Comparison of ENCODE assay signal across 1 cellular context in the genomic region with DNA sequence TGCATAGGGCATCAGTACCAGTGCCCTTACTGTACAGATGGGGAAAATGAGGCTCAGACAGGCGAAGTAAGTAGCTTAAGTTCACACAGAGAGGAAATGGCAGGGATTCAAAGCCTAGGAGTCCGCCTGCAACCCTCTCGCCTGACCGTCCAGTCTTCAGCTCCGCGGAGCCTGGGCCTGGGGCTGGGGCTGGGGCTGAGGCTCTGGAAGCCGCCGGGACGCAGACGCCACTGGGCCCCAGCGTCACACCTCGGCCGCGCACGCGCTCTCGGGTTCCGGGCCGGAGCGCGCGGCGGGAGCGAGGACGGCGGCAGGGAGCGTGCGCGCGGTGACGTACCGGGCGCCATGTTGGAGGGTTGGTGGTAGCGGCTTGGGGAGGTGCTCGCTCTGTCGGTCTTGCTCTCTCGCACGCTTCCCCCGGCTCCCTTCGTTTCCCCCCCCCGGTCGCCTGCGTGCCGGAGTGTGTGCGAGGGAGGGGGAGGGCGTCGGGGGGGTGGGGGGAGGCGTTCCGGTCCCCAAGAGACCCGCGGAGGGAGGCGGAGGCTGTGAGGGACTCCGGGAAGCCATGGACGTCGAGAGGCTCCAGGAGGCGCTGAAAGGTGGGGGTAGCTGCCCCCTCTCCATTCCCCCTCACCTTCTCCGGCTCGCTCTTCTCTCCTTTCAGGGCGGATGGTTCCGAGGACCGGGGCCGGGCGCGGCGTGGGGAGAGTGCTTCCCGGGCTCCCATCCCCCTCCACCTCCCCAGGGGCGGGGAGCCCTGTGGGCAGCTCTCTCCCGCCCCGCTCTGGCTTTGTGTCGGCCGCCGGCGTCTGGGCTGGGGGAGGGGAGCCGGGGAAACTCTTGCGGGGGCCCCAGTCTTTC.
A peak's percentile ranks its signal among the peaks of the same experiment; 100 is the strongest.
TF ChIP-seq lines count a peak whose summit lies in the region.

A gene with protein sequence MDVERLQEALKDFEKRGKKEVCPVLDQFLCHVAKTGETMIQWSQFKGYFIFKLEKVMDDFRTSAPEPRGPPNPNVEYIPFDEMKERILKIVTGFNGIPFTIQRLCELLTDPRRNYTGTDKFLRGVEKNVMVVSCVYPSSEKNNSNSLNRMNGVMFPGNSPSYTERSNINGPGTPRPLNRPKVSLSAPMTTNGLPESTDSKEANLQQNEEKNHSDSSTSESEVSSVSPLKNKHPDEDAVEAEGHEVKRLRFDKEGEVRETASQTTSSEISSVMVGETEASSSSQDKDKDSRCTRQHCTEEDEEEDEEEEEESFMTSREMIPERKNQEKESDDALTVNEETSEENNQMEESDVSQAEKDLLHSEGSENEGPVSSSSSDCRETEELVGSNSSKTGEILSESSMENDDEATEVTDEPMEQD (plus strand): TSS at position 339 of the 861 bp plus-strand sequence. CDS start 227 bp downstream, at position 566.

TF ChIP-seq in GM12878, 131 proteins besides CTCF, POLR2A, EP300 and RAD21 (continued from another document):
- TF ChIP-seq BHLHE40 (IDR thresholded peaks at IDR 0.05; ENCODE audit: borderline replicate concordance in 1 of 2, low read depth in 2 of 2, low read length in 1 of 2) (peak; percentile 61 to 85; a peak in 3 of 4 replicates), RUNX3 (IDR thresholded peaks at IDR 0.05; ENCODE audit: low read length) (peak; percentile 8; the same call in 1 of the 2 replicates), PAX5 (IDR thresholded peaks at IDR 0.05; ENCODE audit: borderline replicate concordance, low read depth, low read length) (peak; percentile 41; the same call in 1 of the 2 replicates), HCFC1 (IDR thresholded peaks at IDR 0.05; ENCODE audit: low read length) (peak; percentile 32; the same call in 1 of the 2 replicates), RB1 (IDR thresholded peaks at IDR 0.05; ENCODE audit: borderline replicate concordance) (peak; percentile 52; the same call in 1 of the 2 replicates), SRF (IDR thresholded peaks at IDR 0.05; ENCODE audit: low read depth in 2 of 2, low read length in 2 of 2) (no peak), NRF1 (conservative IDR thresholded peaks at IDR 0.05; ENCODE audit: low read depth, low read length) (peak; percentile 44), ZNF24 (IDR thresholded peaks at IDR 0.05) (no peak), ASH2L (IDR thresholded peaks at IDR 0.05; ENCODE audit: borderline replicate concordance, low read depth) (0 out of 2 replicates have a peak, but pooled peaks have one; percentile 21), DPF2 (IDR thresholded peaks at IDR 0.05) (peak; percentile 51), EZH2 (IDR thresholded peaks at IDR 0.05; ENCODE audit: borderline replicate concordance, control insufficient read depth, low read depth, low read length) (no peak), PML (IDR thresholded peaks at IDR 0.05; ENCODE audit: low read length) (0 out of 2 replicates have a peak, but pooled peaks have one; percentile 21), SMAD1 (IDR thresholded peaks at IDR 0.05; ENCODE audit: low read depth, partially characterized antibody) (peak; percentile 58), BACH1 (IDR thresholded peaks at IDR 0.05; ENCODE audit: borderline replicate concordance) (peak; percentile 53; the same call in 1 of the 2 replicates)
- TF ChIP-seq, protein P1, sequence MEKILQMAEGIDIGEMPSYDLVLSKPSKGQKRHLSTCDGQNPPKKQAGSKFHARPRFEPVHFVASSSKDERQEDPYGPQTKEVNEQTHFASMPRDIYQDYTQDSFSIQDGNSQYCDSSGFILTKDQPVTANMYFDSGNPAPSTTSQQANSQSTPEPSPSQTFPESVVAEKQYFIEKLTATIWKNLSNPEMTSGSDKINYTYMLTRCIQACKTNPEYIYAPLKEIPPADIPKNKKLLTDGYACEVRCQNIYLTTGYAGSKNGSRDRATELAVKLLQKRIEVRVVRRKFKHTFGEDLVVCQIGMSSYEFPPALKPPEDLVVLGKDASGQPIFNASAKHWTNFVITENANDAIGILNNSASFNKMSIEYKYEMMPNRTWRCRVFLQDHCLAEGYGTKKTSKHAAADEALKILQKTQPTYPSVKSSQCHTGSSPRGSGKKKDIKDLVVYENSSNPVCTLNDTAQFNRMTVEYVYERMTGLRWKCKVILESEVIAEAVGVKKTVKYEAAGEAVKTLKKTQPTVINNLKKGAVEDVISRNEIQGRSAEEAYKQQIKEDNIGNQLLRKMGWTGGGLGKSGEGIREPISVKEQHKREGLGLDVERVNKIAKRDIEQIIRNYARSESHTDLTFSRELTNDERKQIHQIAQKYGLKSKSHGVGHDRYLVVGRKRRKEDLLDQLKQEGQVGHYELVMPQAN (conservative IDR thresholded peaks at IDR 0.05), result peak; percentile 44
- TF ChIP-seq, protein P2, sequence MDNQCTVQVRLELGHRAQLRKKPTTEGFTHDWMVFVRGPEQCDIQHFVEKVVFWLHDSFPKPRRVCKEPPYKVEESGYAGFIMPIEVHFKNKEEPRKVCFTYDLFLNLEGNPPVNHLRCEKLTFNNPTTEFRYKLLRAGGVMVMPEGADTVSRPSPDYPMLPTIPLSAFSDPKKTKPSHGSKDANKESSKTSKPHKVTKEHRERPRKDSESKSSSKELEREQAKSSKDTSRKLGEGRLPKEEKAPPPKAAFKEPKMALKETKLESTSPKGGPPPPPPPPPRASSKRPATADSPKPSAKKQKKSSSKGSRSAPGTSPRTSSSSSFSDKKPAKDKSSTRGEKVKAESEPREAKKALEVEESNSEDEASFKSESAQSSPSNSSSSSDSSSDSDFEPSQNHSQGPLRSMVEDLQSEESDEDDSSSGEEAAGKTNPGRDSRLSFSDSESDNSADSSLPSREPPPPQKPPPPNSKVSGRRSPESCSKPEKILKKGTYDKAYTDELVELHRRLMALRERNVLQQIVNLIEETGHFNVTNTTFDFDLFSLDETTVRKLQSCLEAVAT (IDR thresholded peaks at IDR 0.05), result peak; percentile 17; the same call in 1 of the 2 replicates
- TF ChIP-seq, protein P3, sequence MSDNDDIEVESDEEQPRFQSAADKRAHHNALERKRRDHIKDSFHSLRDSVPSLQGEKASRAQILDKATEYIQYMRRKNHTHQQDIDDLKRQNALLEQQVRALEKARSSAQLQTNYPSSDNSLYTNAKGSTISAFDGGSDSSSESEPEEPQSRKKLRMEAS (IDR thresholded peaks at IDR 0.05; ENCODE audit: low read depth, low read length), result peak; percentile 77
